Comparison of ENCODE assay signal across 1 cellular context in the genomic region with DNA sequence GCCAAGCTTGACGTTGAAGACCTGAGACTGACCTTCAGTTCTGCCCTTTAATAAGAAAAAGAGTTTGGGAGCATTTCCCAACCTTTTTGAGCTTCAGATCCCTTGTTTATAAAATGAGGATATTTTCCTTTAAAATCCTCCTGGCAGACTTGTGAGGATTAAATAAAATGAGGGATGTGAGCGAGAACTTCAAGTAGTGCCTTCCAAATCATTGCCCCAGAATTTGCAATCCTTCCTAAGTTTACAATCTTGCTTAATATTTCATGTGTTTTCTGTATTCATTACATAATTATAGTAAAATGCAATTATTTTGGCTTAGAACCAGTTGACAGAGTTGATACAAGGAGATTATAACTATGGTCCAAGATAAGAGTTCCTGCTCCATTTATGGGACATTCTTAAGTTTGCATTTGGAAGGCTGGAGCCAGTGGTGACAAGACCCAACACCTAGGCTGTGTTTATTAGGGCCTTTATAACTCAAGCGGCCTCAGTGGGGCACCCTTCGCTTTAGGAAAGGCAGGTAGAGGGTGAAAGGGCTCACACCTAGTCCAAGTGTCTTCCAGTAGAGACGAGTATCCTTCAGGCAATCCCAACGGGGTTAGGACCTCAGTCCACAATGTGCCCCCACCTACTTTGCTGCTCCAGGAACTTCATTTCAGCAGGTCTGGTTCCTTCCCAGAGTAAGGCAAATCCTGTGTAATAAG.
TF ChIP-seq lines count a peak whose summit lies in the region.

No MANE protein-coding gene starts in this region.

TF ChIP-seq in GM12878, 131 proteins besides CTCF, POLR2A, EP300 and RAD21 (continued from another document):
- TF ChIP-seq SMC3 (IDR thresholded peaks at IDR 0.05; ENCODE audit: borderline replicate concordance, low read length) (no peak), KDM1A (IDR thresholded peaks at IDR 0.05; ENCODE audit: borderline replicate concordance) (no peak), SMAD1 (IDR thresholded peaks at IDR 0.05; ENCODE audit: low read depth, partially characterized antibody) (no peak), KLF5 (IDR thresholded peaks at IDR 0.05; ENCODE audit: partially characterized antibody) (no peak), CBFB (IDR thresholded peaks at IDR 0.05; ENCODE audit: low read depth) (no peak)
- TF ChIP-seq, protein P1, sequence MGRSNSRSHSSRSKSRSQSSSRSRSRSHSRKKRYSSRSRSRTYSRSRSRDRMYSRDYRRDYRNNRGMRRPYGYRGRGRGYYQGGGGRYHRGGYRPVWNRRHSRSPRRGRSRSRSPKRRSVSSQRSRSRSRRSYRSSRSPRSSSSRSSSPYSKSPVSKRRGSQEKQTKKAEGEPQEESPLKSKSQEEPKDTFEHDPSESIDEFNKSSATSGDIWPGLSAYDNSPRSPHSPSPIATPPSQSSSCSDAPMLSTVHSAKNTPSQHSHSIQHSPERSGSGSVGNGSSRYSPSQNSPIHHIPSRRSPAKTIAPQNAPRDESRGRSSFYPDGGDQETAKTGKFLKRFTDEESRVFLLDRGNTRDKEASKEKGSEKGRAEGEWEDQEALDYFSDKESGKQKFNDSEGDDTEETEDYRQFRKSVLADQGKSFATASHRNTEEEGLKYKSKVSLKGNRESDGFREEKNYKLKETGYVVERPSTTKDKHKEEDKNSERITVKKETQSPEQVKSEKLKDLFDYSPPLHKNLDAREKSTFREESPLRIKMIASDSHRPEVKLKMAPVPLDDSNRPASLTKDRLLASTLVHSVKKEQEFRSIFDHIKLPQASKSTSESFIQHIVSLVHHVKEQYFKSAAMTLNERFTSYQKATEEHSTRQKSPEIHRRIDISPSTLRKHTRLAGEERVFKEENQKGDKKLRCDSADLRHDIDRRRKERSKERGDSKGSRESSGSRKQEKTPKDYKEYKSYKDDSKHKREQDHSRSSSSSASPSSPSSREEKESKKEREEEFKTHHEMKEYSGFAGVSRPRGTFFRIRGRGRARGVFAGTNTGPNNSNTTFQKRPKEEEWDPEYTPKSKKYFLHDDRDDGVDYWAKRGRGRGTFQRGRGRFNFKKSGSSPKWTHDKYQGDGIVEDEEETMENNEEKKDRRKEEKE (IDR thresholded peaks at IDR 0.05), result no peak
- TF ChIP-seq, protein P2, sequence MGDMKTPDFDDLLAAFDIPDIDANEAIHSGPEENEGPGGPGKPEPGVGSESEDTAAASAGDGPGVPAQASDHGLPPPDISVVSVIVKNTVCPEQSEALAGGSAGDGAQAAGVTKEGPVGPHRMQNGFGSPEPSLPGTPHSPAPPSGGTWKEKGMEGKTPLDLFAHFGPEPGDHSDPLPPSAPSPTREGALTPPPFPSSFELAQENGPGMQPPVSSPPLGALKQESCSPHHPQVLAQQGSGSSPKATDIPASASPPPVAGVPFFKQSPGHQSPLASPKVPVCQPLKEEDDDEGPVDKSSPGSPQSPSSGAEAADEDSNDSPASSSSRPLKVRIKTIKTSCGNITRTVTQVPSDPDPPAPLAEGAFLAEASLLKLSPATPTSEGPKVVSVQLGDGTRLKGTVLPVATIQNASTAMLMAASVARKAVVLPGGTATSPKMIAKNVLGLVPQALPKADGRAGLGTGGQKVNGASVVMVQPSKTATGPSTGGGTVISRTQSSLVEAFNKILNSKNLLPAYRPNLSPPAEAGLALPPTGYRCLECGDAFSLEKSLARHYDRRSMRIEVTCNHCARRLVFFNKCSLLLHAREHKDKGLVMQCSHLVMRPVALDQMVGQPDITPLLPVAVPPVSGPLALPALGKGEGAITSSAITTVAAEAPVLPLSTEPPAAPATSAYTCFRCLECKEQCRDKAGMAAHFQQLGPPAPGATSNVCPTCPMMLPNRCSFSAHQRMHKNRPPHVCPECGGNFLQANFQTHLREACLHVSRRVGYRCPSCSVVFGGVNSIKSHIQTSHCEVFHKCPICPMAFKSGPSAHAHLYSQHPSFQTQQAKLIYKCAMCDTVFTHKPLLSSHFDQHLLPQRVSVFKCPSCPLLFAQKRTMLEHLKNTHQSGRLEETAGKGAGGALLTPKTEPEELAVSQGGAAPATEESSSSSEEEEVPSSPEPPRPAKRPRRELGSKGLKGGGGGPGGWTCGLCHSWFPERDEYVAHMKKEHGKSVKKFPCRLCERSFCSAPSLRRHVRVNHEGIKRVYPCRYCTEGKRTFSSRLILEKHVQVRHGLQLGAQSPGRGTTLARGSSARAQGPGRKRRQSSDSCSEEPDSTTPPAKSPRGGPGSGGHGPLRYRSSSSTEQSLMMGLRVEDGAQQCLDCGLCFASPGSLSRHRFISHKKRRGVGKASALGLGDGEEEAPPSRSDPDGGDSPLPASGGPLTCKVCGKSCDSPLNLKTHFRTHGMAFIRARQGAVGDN (IDR thresholded peaks at IDR 0.05), result no peak
- TF ChIP-seq, protein P3, sequence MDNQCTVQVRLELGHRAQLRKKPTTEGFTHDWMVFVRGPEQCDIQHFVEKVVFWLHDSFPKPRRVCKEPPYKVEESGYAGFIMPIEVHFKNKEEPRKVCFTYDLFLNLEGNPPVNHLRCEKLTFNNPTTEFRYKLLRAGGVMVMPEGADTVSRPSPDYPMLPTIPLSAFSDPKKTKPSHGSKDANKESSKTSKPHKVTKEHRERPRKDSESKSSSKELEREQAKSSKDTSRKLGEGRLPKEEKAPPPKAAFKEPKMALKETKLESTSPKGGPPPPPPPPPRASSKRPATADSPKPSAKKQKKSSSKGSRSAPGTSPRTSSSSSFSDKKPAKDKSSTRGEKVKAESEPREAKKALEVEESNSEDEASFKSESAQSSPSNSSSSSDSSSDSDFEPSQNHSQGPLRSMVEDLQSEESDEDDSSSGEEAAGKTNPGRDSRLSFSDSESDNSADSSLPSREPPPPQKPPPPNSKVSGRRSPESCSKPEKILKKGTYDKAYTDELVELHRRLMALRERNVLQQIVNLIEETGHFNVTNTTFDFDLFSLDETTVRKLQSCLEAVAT (IDR thresholded peaks at IDR 0.05), result no peak
- TF ChIP-seq, protein P4, sequence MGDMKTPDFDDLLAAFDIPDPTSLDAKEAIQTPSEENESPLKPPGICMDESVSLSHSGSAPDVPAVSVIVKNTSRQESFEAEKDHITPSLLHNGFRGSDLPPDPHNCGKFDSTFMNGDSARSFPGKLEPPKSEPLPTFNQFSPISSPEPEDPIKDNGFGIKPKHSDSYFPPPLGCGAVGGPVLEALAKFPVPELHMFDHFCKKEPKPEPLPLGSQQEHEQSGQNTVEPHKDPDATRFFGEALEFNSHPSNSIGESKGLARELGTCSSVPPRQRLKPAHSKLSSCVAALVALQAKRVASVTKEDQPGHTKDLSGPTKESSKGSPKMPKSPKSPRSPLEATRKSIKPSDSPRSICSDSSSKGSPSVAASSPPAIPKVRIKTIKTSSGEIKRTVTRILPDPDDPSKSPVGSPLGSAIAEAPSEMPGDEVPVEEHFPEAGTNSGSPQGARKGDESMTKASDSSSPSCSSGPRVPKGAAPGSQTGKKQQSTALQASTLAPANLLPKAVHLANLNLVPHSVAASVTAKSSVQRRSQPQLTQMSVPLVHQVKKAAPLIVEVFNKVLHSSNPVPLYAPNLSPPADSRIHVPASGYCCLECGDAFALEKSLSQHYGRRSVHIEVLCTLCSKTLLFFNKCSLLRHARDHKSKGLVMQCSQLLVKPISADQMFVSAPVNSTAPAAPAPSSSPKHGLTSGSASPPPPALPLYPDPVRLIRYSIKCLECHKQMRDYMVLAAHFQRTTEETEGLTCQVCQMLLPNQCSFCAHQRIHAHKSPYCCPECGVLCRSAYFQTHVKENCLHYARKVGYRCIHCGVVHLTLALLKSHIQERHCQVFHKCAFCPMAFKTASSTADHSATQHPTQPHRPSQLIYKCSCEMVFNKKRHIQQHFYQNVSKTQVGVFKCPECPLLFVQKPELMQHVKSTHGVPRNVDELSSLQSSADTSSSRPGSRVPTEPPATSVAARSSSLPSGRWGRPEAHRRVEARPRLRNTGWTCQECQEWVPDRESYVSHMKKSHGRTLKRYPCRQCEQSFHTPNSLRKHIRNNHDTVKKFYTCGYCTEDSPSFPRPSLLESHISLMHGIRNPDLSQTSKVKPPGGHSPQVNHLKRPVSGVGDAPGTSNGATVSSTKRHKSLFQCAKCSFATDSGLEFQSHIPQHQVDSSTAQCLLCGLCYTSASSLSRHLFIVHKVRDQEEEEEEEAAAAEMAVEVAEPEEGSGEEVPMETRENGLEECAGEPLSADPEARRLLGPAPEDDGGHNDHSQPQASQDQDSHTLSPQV (IDR thresholded peaks at IDR 0.05), result no peak
- TF ChIP-seq, protein P5, sequence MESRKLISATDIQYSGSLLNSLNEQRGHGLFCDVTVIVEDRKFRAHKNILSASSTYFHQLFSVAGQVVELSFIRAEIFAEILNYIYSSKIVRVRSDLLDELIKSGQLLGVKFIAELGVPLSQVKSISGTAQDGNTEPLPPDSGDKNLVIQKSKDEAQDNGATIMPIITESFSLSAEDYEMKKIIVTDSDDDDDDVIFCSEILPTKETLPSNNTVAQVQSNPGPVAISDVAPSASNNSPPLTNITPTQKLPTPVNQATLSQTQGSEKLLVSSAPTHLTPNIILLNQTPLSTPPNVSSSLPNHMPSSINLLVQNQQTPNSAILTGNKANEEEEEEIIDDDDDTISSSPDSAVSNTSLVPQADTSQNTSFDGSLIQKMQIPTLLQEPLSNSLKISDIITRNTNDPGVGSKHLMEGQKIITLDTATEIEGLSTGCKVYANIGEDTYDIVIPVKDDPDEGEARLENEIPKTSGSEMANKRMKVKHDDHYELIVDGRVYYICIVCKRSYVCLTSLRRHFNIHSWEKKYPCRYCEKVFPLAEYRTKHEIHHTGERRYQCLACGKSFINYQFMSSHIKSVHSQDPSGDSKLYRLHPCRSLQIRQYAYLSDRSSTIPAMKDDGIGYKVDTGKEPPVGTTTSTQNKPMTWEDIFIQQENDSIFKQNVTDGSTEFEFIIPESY (IDR thresholded peaks at IDR 0.05), result no peak
